18 cellular contexts compared by ENCODE assay signal in genomic region chr3:10867384-10867783, GRCh38. TPM values are rescaled to one million over a fixed set of nuclear protein-coding genes. Genes with fewer than 3 reads are reported as not detected.
DNase-seq lines count a peak whose midpoint lies in the region; ATAC-seq, FAIRE-seq and TF ChIP-seq lines count a peak whose summit lies in the region.
"Had no signal": no experiment of that assay in that cellular context is flagged by ENCODE, and none has a peak within 500 bp of the region (broad histone marks: within the 10 kb centered on the region; RNA-seq: fewer than 3 reads in every experiment).

No MANE protein-coding gene starts in this region.

- H3K27me3 ChIP-seq in Karpas-422 (ENCODE audit: low read length) (no peaks in the 10 kb centered on the region), astrocyte (ENCODE audit: insufficient read depth, low read length) (peaks cover 3% of the 10 kb centered on the region)
- H3K27me3 ChIP-seq: sigmoid colon had no signal

- no peak for TF ChIP-seq CTCF in astrocyte (IDR thresholded peaks at IDR 0.05; ENCODE audit: insufficient read depth, low read depth, low read length)

- H3K9me3 ChIP-seq in Karpas-422 (ENCODE audit: low read length) (no peaks in the 10 kb centered on the region), astrocyte (ENCODE audit: insufficient read depth, low read depth, low read length) (no peaks in the 10 kb centered on the region)
- H3K9me3 ChIP-seq: Caco-2, esophagus muscularis mucosa, sigmoid colon had no signal

- no peak overlapping the region for H3K4me3 Mint-ChIP-seq in astrocyte (ENCODE audit: unreplicated experiment)
- H3K4me3 Mint-ChIP-seq in naive thymus-derived CD8-positive, alpha-beta T cell, result no peak overlapping the region
- H3K4me3 Mint-ChIP-seq: activated B cell treated with CpG ODN at 0.5 μM for 24 hours; activated T-helper 1 cell treated with anti-CD3 and anti-CD28 coated beads, Interleukin-12 subunit alpha, Interleukin-12 subunit beta, Interleukin-2, Interleukin-4 antibody, amounts not matched to agents 30 ng/mL and 10 ng/mL and 1 ng/mL, durations not matched to agents 14 hours and 24 hours and 36 hours had no signal

- POLR2A ChIA-PET in naive thymus-derived CD8-positive, alpha-beta T cell (lab: Charles Lee), result no interaction called here

- no peak for ATAC-seq in naive thymus-derived CD8-positive, alpha-beta T cell

- H3K4me1 ChIP-seq in Karpas-422 (ENCODE audit: low read length), result no peaks in the 10 kb centered on the region
- H3K4me1 ChIP-seq in astrocyte (ENCODE audit: insufficient read depth, low read length), result no peaks in the 10 kb centered on the region
- H3K4me1 ChIP-seq: Caco-2, esophagus muscularis mucosa, sigmoid colon had no signal

- FAIRE-seq in astrocyte (lab: Jason Lieb, UNC), result no peak
- FAIRE-seq: kidney had no signal

- no peaks in the 10 kb centered on the region for H3K4me1 Mint-ChIP-seq in astrocyte (ENCODE audit: low read depth, unreplicated experiment)
- no peaks in the 10 kb centered on the region for H3K4me1 Mint-ChIP-seq in naive thymus-derived CD8-positive, alpha-beta T cell
- H3K4me1 Mint-ChIP-seq: activated B cell treated with CpG ODN at 0.5 μM for 24 hours had no signal

- no peak overlapping the region for H2AFZ ChIP-seq in Karpas-422 (ENCODE audit: low read length)
- no peak overlapping the region for H2AFZ ChIP-seq in astrocyte (ENCODE audit: low read depth, low read length)

- no peak overlapping the region for H3K27ac Mint-ChIP-seq in astrocyte (ENCODE audit: unreplicated experiment)
- H3K27ac Mint-ChIP-seq in naive thymus-derived CD8-positive, alpha-beta T cell, result no peak overlapping the region
- H3K27ac Mint-ChIP-seq: activated B cell treated with CpG ODN at 0.5 μM for 24 hours; activated T-helper 1 cell treated with anti-CD3 and anti-CD28 coated beads, Interleukin-12 subunit alpha, Interleukin-12 subunit beta, Interleukin-2, Interleukin-4 antibody, amounts not matched to agents 30 ng/mL and 10 ng/mL and 1 ng/mL, durations not matched to agents 14 hours and 24 hours and 36 hours had no signal

- no peaks in the 10 kb centered on the region for H3K9me3 Mint-ChIP-seq in astrocyte (ENCODE audit: unreplicated experiment)
- H3K9me3 Mint-ChIP-seq in naive thymus-derived CD8-positive, alpha-beta T cell, result no peaks in the 10 kb centered on the region
- H3K9me3 Mint-ChIP-seq: activated B cell treated with CpG ODN at 0.5 μM for 24 hours; activated T-helper 1 cell treated with anti-CD3 and anti-CD28 coated beads, Interleukin-12 subunit alpha, Interleukin-12 subunit beta, Interleukin-2, Interleukin-4 antibody, amounts not matched to agents 30 ng/mL and 10 ng/mL and 1 ng/mL, durations not matched to agents 14 hours and 24 hours and 36 hours had no signal

- H3K4me3 ChIP-seq in Karpas-422 (ENCODE audit: low read length), result no peak overlapping the region
- H3K4me3 ChIP-seq in astrocyte (ENCODE audit: insufficient read depth, low read depth, low read length), result no peak overlapping the region
- H3K4me3 ChIP-seq: esophagus muscularis mucosa, sigmoid colon had no signal

- H3K4me2 ChIP-seq in Karpas-422 (ENCODE audit: low read depth, low read length, poor library complexity, severe bottlenecking) (no peak overlapping the region), astrocyte (ENCODE audit: low read length) (no peak overlapping the region)

- H3K36me3 ChIP-seq in Karpas-422 (ENCODE audit: insufficient read depth, low read length) (no peaks in the 10 kb centered on the region), astrocyte (ENCODE audit: insufficient read depth, low read length) (no peaks in the 10 kb centered on the region)
- H3K36me3 ChIP-seq: esophagus muscularis mucosa, sigmoid colon had no signal

- no peaks in the 10 kb centered on the region for H3K36me3 Mint-ChIP-seq in astrocyte (ENCODE audit: low read depth, unreplicated experiment)
- H3K36me3 Mint-ChIP-seq in naive thymus-derived CD8-positive, alpha-beta T cell, result no peaks in the 10 kb centered on the region

- H3K27ac ChIP-seq in Karpas-422 (ENCODE audit: low read length) (no peak overlapping the region), astrocyte (ENCODE audit: low read depth, low read length) (no peak overlapping the region)
- H3K27ac ChIP-seq: esophagus muscularis mucosa, sigmoid colon had no signal

- DNase-seq in ELR (ENCODE audit: low read depth) (peak; percentile 8), Karpas-422 (peak; percentile 61), astrocyte (ENCODE audit: low read depth) (peak; percentile 2), iPS-NIHi7 (ENCODE audit: extremely low spot score) (peak; percentile 82), NCI-H82 (lab: John Stamatoyannopoulos, UW) (no peak), NCI-H146 treated with DMSO at 0.1 percent for 48 hours (lab: John Stamatoyannopoulos, UW; ENCODE audit: unreplicated experiment) (no peak), NCI-H1694 (lab: John Stamatoyannopoulos, UW) (no peak)
- DNase-seq in naive thymus-derived CD8-positive, alpha-beta T cell, result no peak
- DNase-seq: activated B cell treated with CpG ODN at 0.5 μM for 24 hours; central memory CD4-positive, alpha-beta T cell; HCEC 1CT; kidney; NCI-H226; SHP77; sigmoid colon had no signal

- no peaks in the 10 kb centered on the region for H4K20me1 ChIP-seq in Karpas-422 (ENCODE audit: insufficient read depth, low read depth, low read length)
- no peaks in the 10 kb centered on the region for H4K20me1 ChIP-seq in astrocyte (ENCODE audit: insufficient read depth, low read length)

- H3K79me2 ChIP-seq in Karpas-422 (ENCODE audit: low read length), result no peaks in the 10 kb centered on the region
- no peaks in the 10 kb centered on the region for H3K79me2 ChIP-seq in astrocyte (ENCODE audit: insufficient read depth, low read length)

- peaks cover 85% of the 10 kb centered on the region for H3K27me3 Mint-ChIP-seq in astrocyte (ENCODE audit: low read depth, unreplicated experiment)
- peaks cover 4 to 36% (median 12%) of the 10 kb centered on the region in 5 donors for H3K27me3 Mint-ChIP-seq in naive thymus-derived CD8-positive, alpha-beta T cell

- H3K9ac ChIP-seq in Karpas-422 (ENCODE audit: low read length) (no peak overlapping the region), astrocyte (ENCODE audit: low read length) (no peak overlapping the region)

- H3K9me2 ChIP-seq in Karpas-422 (replicated peaks; ENCODE audit: insufficient read depth, low read length), result no peaks in the 10 kb centered on the region; the same call in 1 of the 2 replicates

RNA-seq across cellular contexts. Expression of gene SLC6A11, which starts 51.4 kb away (rescaled TPM):
- total RNA-seq in Karpas-422 (2014; rRNA removed; shearing (Covaris generic); ENCODE audit: low replicate concordance), result not detected in 2 replicates
- 0.34 and 0.36 TPM in 2 replicates for total RNA-seq in astrocyte
- not detected for total RNA-seq in naive thymus-derived CD8-positive, alpha-beta T cell
- not detected for polyA plus RNA-seq in naive thymus-derived CD8-positive, alpha-beta T cell
- total RNA-seq: activated B cell treated with CpG ODN at 0.5 μM for 24 hours; activated T-helper 1 cell treated with anti-CD3 and anti-CD28 coated beads, Interleukin-12 subunit alpha, Interleukin-12 subunit beta, Interleukin-2, Interleukin-4 antibody, amounts not matched to agents 30 ng/mL and 10 ng/mL and 1 ng/mL, durations not matched to agents 14 hours and 24 hours and 36 hours; Caco-2; esophagus muscularis mucosa had no signal

Comparison
In these comparisons a context has a peak if more than half of its experiments do, and no peak if none do; other contexts are left out.
1. DNase-seq: peak in ELR (single experiment), Karpas-422 (single experiment), astrocyte (single experiment) and iPS-NIHi7 (single experiment); none in naive thymus-derived CD8-positive, alpha-beta T cell (0 of 10), NCI-H82 (single experiment), NCI-H146 treated with DMSO at 0.1 percent for 48 hours (single experiment) and NCI-H1694 (single experiment).